ENCODE assay signal across 7 cellular contexts in the genomic region with DNA sequence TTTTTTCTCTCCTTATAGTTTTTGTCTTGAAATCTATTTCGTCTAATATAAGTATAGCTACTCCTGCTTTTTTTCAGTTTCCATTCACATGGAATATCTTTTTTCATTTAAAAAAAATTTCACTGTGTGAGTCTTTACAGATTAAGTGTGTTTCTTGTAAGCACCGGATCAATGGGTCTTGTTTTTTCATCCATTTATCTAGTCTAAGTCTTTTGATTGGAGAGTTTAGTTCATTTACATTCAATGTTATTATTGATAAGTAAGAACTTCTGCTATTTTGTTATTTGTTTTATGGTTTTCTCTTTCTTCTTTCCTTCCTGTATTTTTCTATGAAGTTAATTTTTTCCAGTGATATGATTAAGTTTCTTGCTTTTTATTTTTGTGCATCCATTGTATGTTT.
"Had no signal": no experiment of that assay in that cellular context is flagged by ENCODE, and none has a peak within 500 bp of the region (broad histone marks: within the 10 kb centered on the region; RNA-seq: fewer than 3 reads in every experiment).

No MANE protein-coding gene starts in this region.

- H3K27ac ChIP-seq: HL-60, KMS-11 had no signal

- H3K9ac ChIP-seq: KMS-11 had no signal

- DNase-seq: IMR-90, KBM-7, KG1 had no signal

- ATAC-seq: HepG2 had no signal

- FAIRE-seq: HepG2, HTR-8/SVneo had no signal

- H3K4me2 ChIP-seq: KMS-11 had no signal
